ENCODE assay signal across 30 cellular contexts in the genomic region with DNA sequence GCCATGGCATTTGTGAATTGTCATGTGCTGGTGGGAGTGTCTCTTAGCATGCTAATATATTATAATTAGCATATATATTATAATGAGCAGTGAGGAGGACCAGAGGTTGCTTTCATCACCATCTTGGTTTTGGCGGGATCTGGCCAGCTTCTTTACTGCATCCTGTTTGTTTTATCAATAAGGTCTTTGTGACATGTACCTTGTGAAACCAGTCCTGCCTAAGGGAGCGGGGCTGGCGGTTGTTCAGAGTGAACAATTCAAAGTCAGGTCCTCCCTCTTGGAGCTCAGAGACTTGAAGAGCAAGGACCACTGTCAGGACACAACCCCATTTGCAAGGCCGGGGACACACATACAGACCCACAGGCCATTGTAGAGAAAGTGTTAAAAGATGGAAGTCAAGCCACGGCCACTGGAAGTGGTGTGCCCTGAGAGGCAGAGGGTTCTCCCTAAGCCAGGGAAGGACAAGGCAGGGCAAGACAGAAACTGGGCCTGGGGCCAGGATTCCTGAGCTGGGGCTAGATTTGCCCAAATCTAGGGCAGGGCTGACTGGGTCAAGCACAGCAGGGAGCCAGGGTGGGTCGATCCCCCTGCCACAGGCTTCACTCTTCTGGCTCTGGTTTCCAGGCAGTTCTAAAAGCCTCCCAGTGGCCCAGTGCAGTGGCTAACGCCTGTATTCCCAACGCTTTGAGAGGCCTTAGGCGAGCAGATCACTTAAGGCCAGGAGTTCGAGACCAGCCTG. TPM values are rescaled to one million over a fixed set of nuclear protein-coding genes. Genes with fewer than 3 reads are reported as not detected.
"Had no signal": no experiment of that assay in that cellular context is flagged by ENCODE, and none has a peak within 500 bp of the region (broad histone marks: within the 10 kb centered on the region; RNA-seq: fewer than 3 reads in every experiment).

No MANE protein-coding gene starts in this region.

- H3K27ac Mint-ChIP-seq: activated CD4-positive, alpha-beta T cell treated with anti-CD3 and anti-CD28 coated beads, Interleukin-2, amount 10 ng/mL, durations not matched to agents 7 days and 5 days; immature natural killer cell; stimulated activated naive B cell treated with anti-CD40 and anti-IgM and Interleukin-4, amounts not matched to agents 10 μg/mL and 1 μg/mL and 100 μg/mL, for 72 hours; T-helper 17 cell had no signal

- H3K27me3 Mint-ChIP-seq: activated naive CD8-positive, alpha-beta T cell treated with anti-CD3 and anti-CD28 coated beads, Interleukin-2, amount 10 ng/mL, durations not matched to agents 7 days and 5 days had no signal

- H3K36me3 Mint-ChIP-seq: activated naive CD8-positive, alpha-beta T cell treated with anti-CD3 and anti-CD28 coated beads, Interleukin-2, amount 10 ng/mL, durations not matched to agents 7 days and 5 days; immature natural killer cell; stimulated activated naive B cell treated with anti-CD40 and anti-IgM and Interleukin-4, amounts not matched to agents 10 μg/mL and 1 μg/mL and 100 μg/mL, for 72 hours had no signal

- H3K4me3 ChIP-seq: pancreas, psoas muscle, sigmoid colon, smooth muscle cell, tibial nerve had no signal

- H3K9me3 Mint-ChIP-seq: activated CD4-positive, alpha-beta T cell treated with anti-CD3 and anti-CD28 coated beads, Interleukin-2, amount 10 ng/mL, durations not matched to agents 7 days and 5 days; activated naive CD8-positive, alpha-beta T cell treated with anti-CD3 and anti-CD28 coated beads, Interleukin-2, amount 10 ng/mL, durations not matched to agents 7 days and 5 days; immature natural killer cell; stimulated activated naive B cell treated with anti-CD40 and anti-IgM and Interleukin-4, amounts not matched to agents 10 μg/mL and 1 μg/mL and 100 μg/mL, for 72 hours had no signal

- ATAC-seq: left colon; psoas muscle; stimulated activated naive B cell treated with anti-CD40 and anti-IgM and Interleukin-4, amounts not matched to agents 10 μg/mL and 1 μg/mL and 100 μg/mL, for 72 hours; T-helper 17 cell had no signal

- H3K4me1 Mint-ChIP-seq: immature natural killer cell; stimulated activated naive B cell treated with anti-CD40 and anti-IgM and Interleukin-4, amounts not matched to agents 10 μg/mL and 1 μg/mL and 100 μg/mL, for 72 hours; T-helper 17 cell had no signal

- H3K4me3 Mint-ChIP-seq: activated CD4-positive, alpha-beta T cell treated with anti-CD3 and anti-CD28 coated beads, Interleukin-2, amount 10 ng/mL, durations not matched to agents 7 days and 5 days; activated naive CD8-positive, alpha-beta T cell treated with anti-CD3 and anti-CD28 coated beads, Interleukin-2, amount 10 ng/mL, durations not matched to agents 7 days and 5 days; immature natural killer cell; stimulated activated naive B cell treated with anti-CD40 and anti-IgM and Interleukin-4, amounts not matched to agents 10 μg/mL and 1 μg/mL and 100 μg/mL, for 72 hours; T-helper 17 cell had no signal

- DNase-seq: activated CD4-positive, alpha-beta T cell treated with anti-CD3 and anti-CD28 coated beads for 1 hour; activated CD4-positive, alpha-beta T cell treated with anti-CD3 and anti-CD28 coated beads, Interleukin-2, amount 10 ng/mL, durations not matched to agents 7 days and 5 days; activated CD8-positive, alpha-beta memory T cell treated with anti-CD3 and anti-CD28 coated beads for 24 hours; activated effector memory CD4-positive, alpha-beta T cell treated with Interleukin-2 at 50 U/mL for 16 hours; activated naive CD4-positive, alpha-beta T cell treated with Interleukin-2 at 50 U/mL for 16 hours; activated naive CD8-positive, alpha-beta T cell treated with anti-CD3 and anti-CD28 coated beads, Interleukin-2, amount 10 ng/mL, durations not matched to agents 7 days and 5 days; amniotic stem cell; caudate nucleus; cortex of kidney; foreskin fibroblast; head of caudate nucleus; hippocampal formation; immature natural killer cell; kidney; left colon; mammary epithelial cell; nucleus accumbens; psoas muscle; sigmoid colon; stimulated activated CD4-positive, alpha-beta T cell treated with anti-CD3 and anti-CD28 coated beads, Interleukin-15, amount 100 ng/mL, for 24 hours; stimulated activated CD4-positive, alpha-beta T cell treated with anti-CD3 and anti-CD28 coated beads, Interleukin-2, amount 100 ng/mL, for 24 hours; stimulated activated naive B cell treated with anti-CD40 and anti-IgM and Interleukin-4, amounts not matched to agents 10 μg/mL and 1 μg/mL and 100 μg/mL, for 72 hours; T-helper 17 cell; T1000 had no signal

RNA-seq across cellular contexts. Expression of a gene that starts 14.2 kb away (rescaled TPM):
- total RNA-seq: activated CD4-positive, alpha-beta T cell treated with anti-CD3 and anti-CD28 coated beads, Interleukin-2, amount 10 ng/mL, durations not matched to agents 7 days and 5 days; activated naive CD8-positive, alpha-beta T cell treated with anti-CD3 and anti-CD28 coated beads, Interleukin-2, amount 10 ng/mL, durations not matched to agents 7 days and 5 days; chondrocyte; endothelial cell of umbilical vein; mammary epithelial cell; T-helper 17 cell had no signal
- polyA plus RNA-seq: endothelial cell of umbilical vein, immature natural killer cell, neural cell, smooth muscle cell had no signal
